7 cellular contexts compared by ENCODE assay signal in the genomic region with DNA sequence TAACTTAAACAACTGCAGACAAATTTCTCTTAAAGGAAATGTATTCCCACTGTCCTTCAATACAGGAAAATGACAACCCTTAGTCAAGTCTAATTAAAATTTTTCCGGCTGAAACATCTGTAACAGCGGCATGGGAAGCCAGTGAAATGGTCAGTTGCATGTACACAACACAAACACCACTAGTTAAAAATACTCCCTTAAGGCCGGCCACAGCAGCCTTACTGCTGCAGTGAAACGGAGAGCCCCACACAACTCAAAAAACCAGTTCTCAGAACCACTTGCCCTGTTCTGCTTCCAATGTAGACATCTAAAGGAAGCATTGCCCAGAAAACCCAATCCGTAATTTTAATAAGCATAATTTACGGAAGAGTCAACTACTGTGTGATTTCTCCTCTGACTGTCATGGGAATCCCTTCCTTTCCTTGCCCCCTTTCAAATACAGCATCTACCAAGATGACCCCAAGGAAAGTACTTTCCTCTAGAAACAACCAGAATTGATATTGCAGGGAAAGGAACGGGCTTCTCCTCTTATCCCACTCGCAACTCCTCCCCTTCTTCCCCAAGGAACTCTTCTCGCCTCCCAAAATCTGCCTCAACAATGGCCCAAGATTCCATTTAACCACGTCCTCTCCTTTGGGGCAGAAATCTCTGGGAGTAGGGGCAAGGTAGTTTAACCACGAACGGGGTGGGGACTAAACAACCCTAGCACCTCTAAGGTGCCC. TPM values are rescaled to one million over a fixed set of nuclear protein-coding genes. Genes with fewer than 3 reads are reported as not detected.
DNase-seq lines count a peak whose midpoint lies in the region; ATAC-seq and TF ChIP-seq lines count a peak whose summit lies in the region.

No MANE protein-coding gene starts in this region.

- H3K9me3 ChIP-seq in HUES48 (ENCODE audit: control insufficient read depth, insufficient read depth, low read length) (no peaks in the 10 kb centered on the region), right lobe of liver (no peaks in the 10 kb centered on the region)

- H3K9ac ChIP-seq in HUES48 (ENCODE audit: low read depth, low read length) = no peak overlapping the region

- H3K4me3 ChIP-seq in HUES48 (ENCODE audit: low read depth, low read length) (peak overlapping the region; percentile 65), right lobe of liver (peak overlapping the region; percentile 48 to 66 (median 58))

- H3K4me1 ChIP-seq in HUES48 (ENCODE audit: control insufficient read depth, insufficient read depth, low read length) (peaks cover 28% of the 10 kb centered on the region), right lobe of liver (peaks cover 0 to 7% (median 0%) of the 10 kb centered on the region in 4 donors)

- H3K36me3 ChIP-seq in HUES48 (ENCODE audit: control insufficient read depth, insufficient read depth, low read length) (no peaks in the 10 kb centered on the region), right lobe of liver (no peaks in the 10 kb centered on the region)

- intact Hi-C loops in right lobe of liver (cut with DNase I) = no loop called here

- ATAC-seq in right lobe of liver (no peak), HG02870 (IDR thresholded peaks at IDR 0.05; ENCODE audit: unreplicated experiment) (no peak)

- DNase-seq in astrocyte of the hippocampus (ENCODE audit: low read depth, low spot score) (peak; percentile 44), right lobe of liver (no peak), superior temporal gyrus (ENCODE audit: extremely low spot score) (peak; percentile 58), NCI-H446 (lab: John Stamatoyannopoulos, UW) (no peak)
- DNase-seq in central memory CD4-positive, alpha-beta T cell = no peak

- TF ChIP-seq POLR2A in right lobe of liver (IDR thresholded peaks at IDR 0.05) = no peak

- whole genome bisulfite sequencing in right lobe of liver (ENCODE audit: insufficient coverage, low coverage, low lambda C conversion rate, missing lambda C conversion rate) = 39% methylated on average over 12 of the region's 12 CpGs

- H3K27ac ChIP-seq in HUES48 (ENCODE audit: low read depth, low read length) = no peak overlapping the region
- peak overlapping the region; percentile 50 to 76 (median 68) for H3K27ac ChIP-seq in right lobe of liver

- H3K27me3 ChIP-seq in HUES48 (ENCODE audit: control insufficient read depth, insufficient read depth, low read length) (peaks cover 51% of the 10 kb centered on the region), right lobe of liver (peaks cover 0 to 3% of the 10 kb centered on the region in 2 donors)

- no peak for TF ChIP-seq CTCF in right lobe of liver (IDR thresholded peaks at IDR 0.05)

RNA-seq across cellular contexts. Expression of gene FBN1, which starts 1.6 kb away (rescaled TPM):
- total RNA-seq in right lobe of liver = 10 to 100 TPM in 2 of 6 experiments, 1 to 10 TPM in 4; 1.7 to 12.0 (median 8.7) TPM

Comparison
In these comparisons a context has a peak if more than half of its experiments do, and no peak if none do; other contexts are left out.
1. DNase-seq: peak in astrocyte of the hippocampus (single experiment) and superior temporal gyrus (single experiment); none in right lobe of liver (0 of 3), NCI-H446 (0 of 2) and central memory CD4-positive, alpha-beta T cell (single experiment).